ENCODE assay signal across 14 cellular contexts in genomic region chr6:159899994-159900745, GRCh38. TPM values are rescaled to one million over a fixed set of nuclear protein-coding genes. Genes with fewer than 3 reads are reported as not detected.
DNase-seq lines count a peak whose midpoint lies in the region; ATAC-seq and TF ChIP-seq lines count a peak whose summit lies in the region.
"Had no signal": no experiment of that assay in that cellular context is flagged by ENCODE, and none has a peak within 500 bp of the region (broad histone marks: within the 10 kb centered on the region; RNA-seq: fewer than 3 reads in every experiment).

No MANE protein-coding gene starts in this region.

- H3K9me3 ChIP-seq in MG63 (peaks cover 4% of the 10 kb centered on the region; the same call in 1 of the 2 replicates), spleen (no peaks in the 10 kb centered on the region)
- H3K9me3 ChIP-seq: right atrium auricular region had no signal

- no peak overlapping the region for H3K27ac ChIP-seq in spleen
- H3K27ac ChIP-seq: cardiac muscle cell, right atrium auricular region had no signal

- no peaks in the 10 kb centered on the region for H3K4me1 ChIP-seq in spleen
- H3K4me1 ChIP-seq: right atrium auricular region had no signal

- peak; percentile 92 for DNase-seq in AG10803 (ENCODE audit: low read depth)
- peak; percentile 72 for DNase-seq in MG63
- no peak for DNase-seq in chondrocyte (ENCODE audit: low spot score)
- DNase-seq in myocyte (ENCODE audit: low read depth): peak; percentile 93
- no peak for DNase-seq in posterior cingulate gyrus
- no peak for DNase-seq in stimulated activated CD4-positive, alpha-beta T cell treated with anti-CD3 and anti-CD28 coated beads, Interleukin-4, amount 100 ng/mL, for 1 hour
- DNase-seq in spleen: no peak
- DNase-seq: glutamatergic neuron, mesendoderm, NCI-H2029 treated with DMSO at 0.1 percent for 48 hours had no signal

- 78 to 84% (median 79%) methylated on average over 15 of the region's 15 CpGs for WGBS in spleen, 5 donors

- peak overlapping the region; percentile 55 for H3K4me3 Mint-ChIP-seq in chondrocyte (ENCODE audit: unreplicated experiment)

- H3K4me3 ChIP-seq in AG10803 (ENCODE audit: low read length) (peak overlapping the region; percentile 1; the same call in 1 of the 2 replicates), MG63 (no peak overlapping the region; the same call in 1 of the 2 replicates), spleen (no peak overlapping the region)
- H3K4me3 ChIP-seq: cardiac muscle cell, right atrium auricular region had no signal

- H3K36me3 ChIP-seq in MG63 (no peaks in the 10 kb centered on the region), spleen (no peaks in the 10 kb centered on the region)
- H3K36me3 ChIP-seq: cardiac muscle cell, right atrium auricular region had no signal

- H3K27me3 Mint-ChIP-seq in chondrocyte (ENCODE audit: low read depth): no peaks in the 10 kb centered on the region

- peaks cover 30% of the 10 kb centered on the region for H3K4me1 Mint-ChIP-seq in chondrocyte (ENCODE audit: low read depth)
- H3K4me1 Mint-ChIP-seq: CD14-positive monocyte had no signal

- TF ChIP-seq POLR2A in GM18505 (IDR thresholded peaks at IDR 0.05; ENCODE audit: borderline replicate concordance, extremely low read depth, insufficient read depth, insufficient read length) (no peak), spleen (IDR thresholded peaks at IDR 0.05) (no peak)

- no peak for ATAC-seq in GM18505 (IDR thresholded peaks at IDR 0.05; ENCODE audit: unreplicated experiment)

- H3K27ac Mint-ChIP-seq in chondrocyte (ENCODE audit: unreplicated experiment): peak overlapping the region; percentile 97
- H3K27ac Mint-ChIP-seq: CD14-positive monocyte had no signal

- TF ChIP-seq CTCF in AG10803 (conservative IDR thresholded peaks at IDR 0.05; ENCODE audit: low read length): no peak
- no peak for TF ChIP-seq CTCF in chondrocyte (IDR thresholded peaks at IDR 0.05)
- no peak for TF ChIP-seq CTCF in spleen (IDR thresholded peaks at IDR 0.05 in 8 of 11, conservative IDR thresholded peaks at IDR 0.05 in 3 of 11)

- intact Hi-C loops in posterior cingulate gyrus (cut with DNase I) (no loop called here), spleen (cut with DNase I; ENCODE audit: low total_unique reads) (no loop called here)

- no peaks in the 10 kb centered on the region for H3K36me3 Mint-ChIP-seq in chondrocyte (ENCODE audit: low read depth)
- H3K36me3 Mint-ChIP-seq: CD14-positive monocyte had no signal

- no peaks in the 10 kb centered on the region for H3K9me3 Mint-ChIP-seq in chondrocyte (ENCODE audit: low read depth)

- H3K27me3 ChIP-seq in MG63 (no peaks in the 10 kb centered on the region), spleen (replicated peaks in 1 of 7) (no peaks in the 10 kb centered on the region)
- H3K27me3 ChIP-seq: cardiac muscle cell, right atrium auricular region had no signal

RNA-seq across cellular contexts. Expression of gene MAS1, which starts 9.4 kb away (rescaled TPM):
- not detected in 2 replicates for total RNA-seq in MG63 (2014; rRNA removed; shearing (Covaris generic); ENCODE audit: low replicate concordance)
- total RNA-seq in chondrocyte: not detected in 3 replicates
- total RNA-seq in myocyte: under 0.01 TPM in 1 of 2 replicates, not detected in the other
- 0.03 TPM for polyA plus RNA-seq in myocyte (2012)
- total RNA-seq in spleen: not detected
- under 1 TPM in 1 of 3 donors, not detected in 2; under 0.01 TPM for polyA plus RNA-seq in spleen
- total RNA-seq: cardiac muscle cell, right atrium auricular region had no signal
- polyA plus RNA-seq: cardiac muscle cell, CD14-positive monocyte had no signal

Comparison
In these comparisons a context has a peak if more than half of its experiments do, and no peak if none do; other contexts are left out.
1. DNase-seq: peak in AG10803 (single experiment), MG63 (single experiment) and myocyte (single experiment); none in chondrocyte (single experiment), posterior cingulate gyrus (0 of 10), stimulated activated CD4-positive, alpha-beta T cell treated with anti-CD3 and anti-CD28 coated beads, Interleukin-4, amount 100 ng/mL, for 1 hour (single experiment) and spleen (single experiment).